9 cellular contexts compared by ENCODE assay signal in the genomic region with DNA sequence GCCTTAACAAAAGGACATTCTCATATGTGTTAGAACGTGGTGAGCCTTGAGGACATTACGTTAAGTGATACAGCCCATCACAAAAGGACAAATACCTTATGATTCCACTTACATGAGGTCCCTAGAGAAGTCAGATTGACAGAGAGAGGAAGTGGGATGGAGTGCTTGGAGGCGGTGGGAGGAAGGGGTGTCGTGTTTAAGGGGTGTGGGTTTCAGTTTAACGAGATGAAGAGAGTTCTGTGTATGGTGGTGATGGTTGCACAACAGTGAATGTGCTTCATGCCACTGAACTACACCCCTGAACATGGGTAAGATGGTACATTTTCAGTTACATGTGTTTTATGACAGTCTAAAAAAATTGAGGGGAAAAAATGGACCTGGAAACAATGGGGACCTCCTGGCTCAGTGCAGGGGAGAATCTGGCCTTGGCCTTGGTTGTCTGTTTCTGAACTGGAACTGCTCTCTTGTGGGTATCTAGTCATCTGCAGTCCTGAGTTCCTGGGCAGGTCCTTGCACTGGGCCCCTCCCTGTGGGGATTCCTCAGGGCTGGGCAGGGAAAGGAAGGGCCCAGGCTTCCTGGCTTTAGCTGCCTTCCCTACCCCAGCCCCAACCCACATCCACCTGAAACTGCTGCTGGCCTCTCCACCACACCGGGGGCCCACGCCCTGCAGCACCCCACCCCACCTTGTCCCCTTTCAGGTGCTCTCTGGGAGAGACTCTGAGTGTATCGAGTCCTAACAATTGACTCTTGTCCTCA. TPM values are rescaled to one million over a fixed set of nuclear protein-coding genes. Genes with fewer than 3 reads are reported as not detected.
DNase-seq lines count a peak whose midpoint lies in the region; ATAC-seq, FAIRE-seq and TF ChIP-seq lines count a peak whose summit lies in the region.
"Had no signal": no experiment of that assay in that cellular context is flagged by ENCODE, and none has a peak within 500 bp of the region (broad histone marks: within the 10 kb centered on the region; RNA-seq: fewer than 3 reads in every experiment).

No MANE protein-coding gene starts in this region.

- H3F3A ChIP-seq in PC-9 (ENCODE audit: insufficient read depth, low read depth), result peaks cover 56% of the 10 kb centered on the region

- H3K4me3 ChIP-seq in PC-9, result no peak overlapping the region
- no peak overlapping the region for H3K4me3 ChIP-seq in endocrine pancreas (ENCODE audit: control insufficient read depth, insufficient read depth, low read length)
- H3K4me3 ChIP-seq in skeletal muscle tissue (ENCODE audit: low read length in 3 of 3), result no peak overlapping the region

- peak overlapping the region; percentile 29 for H3K4me2 ChIP-seq in PC-9

- H3K4me1 ChIP-seq in PC-9 (replicated peaks; ENCODE audit: insufficient read depth) (peaks cover 67% of the 10 kb centered on the region), endocrine pancreas (ENCODE audit: control insufficient read depth, insufficient read depth, low read length) (no peaks in the 10 kb centered on the region), skeletal muscle tissue (ENCODE audit: control insufficient read depth in 3 of 3, insufficient read depth in 3 of 3, low read length in 3 of 3) (peaks cover 10 to 29% (median 22%) of the 10 kb centered on the region in 3 donors)

- 0 out of 2 replicates have a peak, but pooled peaks have one; percentile 44 for TF ChIP-seq POLR2A in GM12892 (IDR thresholded peaks at IDR 0.05; ENCODE audit: low read depth, low read length)

- H4K20me1 ChIP-seq in PC-9 (ENCODE audit: insufficient read depth), result no peaks in the 10 kb centered on the region

- no peaks in the 10 kb centered on the region for H3K9me3 ChIP-seq in PC-9 (ENCODE audit: insufficient read depth, low read depth)
- no peaks in the 10 kb centered on the region for H3K9me3 ChIP-seq in endocrine pancreas (ENCODE audit: control insufficient read depth, low read length)
- no peaks in the 10 kb centered on the region for H3K9me3 ChIP-seq in skeletal muscle tissue (ENCODE audit: control insufficient read depth in 3 of 3, low read length in 3 of 3)

- intact Hi-C loops in PC-9 (cut with micrococcal nuclease; ENCODE audit: unreplicated experiment), result no loop called here

- POLR2A ChIA-PET in PC-9 (lab: Charles Lee; ENCODE audit: unreplicated experiment), result interaction anchor here (0.5 kb wide), 1 partner anchor 57 kb away, joined by 14 read pairs; no protein-coding TSS in a partner anchor

- TF ChIP-seq CTCF in PC-9 (conservative IDR thresholded peaks at IDR 0.05) (no peak), omental fat pad (IDR thresholded peaks at IDR 0.05) (no peak)

- peaks cover 5% of the 10 kb centered on the region; the same call in 1 of the 2 replicates for H3K79me2 ChIP-seq in PC-9 (ENCODE audit: low read depth)

- no peaks in the 10 kb centered on the region for H3K27me3 ChIP-seq in PC-9 (ENCODE audit: insufficient read depth, low read depth)
- no peaks in the 10 kb centered on the region for H3K27me3 ChIP-seq in endocrine pancreas (ENCODE audit: control insufficient read depth, insufficient read depth, low read length)
- H3K27me3 ChIP-seq in skeletal muscle tissue (ENCODE audit: control insufficient read depth in 3 of 3, insufficient read depth in 3 of 3, low read length in 3 of 3), result no peaks in the 10 kb centered on the region

- peaks cover 10% of the 10 kb centered on the region; the same call in 1 of the 2 replicates for H3K36me3 ChIP-seq in PC-9 (ENCODE audit: low read depth)
- H3K36me3 ChIP-seq in endocrine pancreas (ENCODE audit: control insufficient read depth, insufficient read depth, low read length), result no peaks in the 10 kb centered on the region
- H3K36me3 ChIP-seq in skeletal muscle tissue (ENCODE audit: control insufficient read depth in 3 of 3, insufficient read depth in 3 of 3, low read length in 3 of 3), result peaks cover 8 to 14% (median 12%) of the 10 kb centered on the region in 3 donors

- CTCF ChIA-PET in PC-9 (lab: Charles Lee), result interaction anchor here (0.6 to 1.0 kb wide), 2 partner anchors 17 to 29 kb away, joined by 3 to 9 read pairs; no protein-coding TSS in a partner anchor

- peak overlapping the region; percentile 88 for H3K27ac ChIP-seq in PC-9
- H3K27ac ChIP-seq in skeletal muscle tissue (ENCODE audit: low read depth, low read length), result peak overlapping the region; percentile 5

- H3K9ac ChIP-seq in endocrine pancreas (ENCODE audit: control insufficient read depth, insufficient read depth, low read length), result peak overlapping the region; percentile 13
- peak overlapping the region in 1 of 3 donors; percentile 14 for H3K9ac ChIP-seq in skeletal muscle tissue (ENCODE audit: low read depth in 1 of 3, low read length in 3 of 3)

- no peak for DNase-seq in GM12892 (ENCODE audit: insufficient read length)
- DNase-seq in PC-9, result peak in 1 of 2 experiments; percentile 83
- no peak for DNase-seq in omental fat pad (ENCODE audit: low spot score)
- no peak for DNase-seq in NCI-H1092 (lab: John Stamatoyannopoulos, UW)
- no peak for DNase-seq in cerebellar nuclear complex (lab: John Stamatoyannopoulos, UW)
- no peak for DNase-seq in AG20443 (ENCODE audit: low spot score)
- DNase-seq: NCI-H1436 had no signal

- ATAC-seq in omental fat pad (ENCODE audit: low FRiP score), result no peak

- BruUV-seq in PC-9 (replicated peaks; lab: Mats Ljungman, UMichigan), result TSS peak; percentile 67

- no peak overlapping the region for H2AFZ ChIP-seq in PC-9

- FAIRE-seq in GM12892 (lab: Jason Lieb, UNC), result peak; percentile 21

- no peaks in the 10 kb centered on the region for H3K9me2 ChIP-seq in PC-9 (ENCODE audit: insufficient read depth)

RNA-seq across cellular contexts. Expression of gene LRRC8A, which starts 17.8 kb away (rescaled TPM):
- 3.0 TPM for polyA plus RNA-seq in GM12892 (2012; ENCODE audit: missing spikeins)
- 90.3 and 95.7 TPM in 2 replicates for total RNA-seq in PC-9 (2021)
- total RNA-seq in skeletal muscle tissue, result 9.9 TPM
- 10 to 100 TPM; 37.8 to 67.1 (median 47.8) TPM for total RNA-seq in omental fat pad

RNA-seq across cellular contexts. Expression of gene KYAT1, which starts 18.0 kb away (rescaled TPM):
- polyA plus RNA-seq in GM12892 (2012; ENCODE audit: missing spikeins), result 9.7 TPM
- 26.1 and 27.6 TPM in 2 replicates for total RNA-seq in PC-9 (2021)
- total RNA-seq in skeletal muscle tissue, result 2.1 TPM
- total RNA-seq in omental fat pad, result 1 to 10 TPM; 2.9 to 9.3 (median 4.1) TPM

RNA-seq across cellular contexts. Expression of gene PHYHD1, which starts 21.0 kb away (rescaled TPM):
- polyA plus RNA-seq in GM12892 (2012; ENCODE audit: missing spikeins), result 1.1 TPM
- total RNA-seq in PC-9 (2021), result 4.2 and 6.3 TPM in 2 replicates
- 17.7 TPM for total RNA-seq in skeletal muscle tissue
- 10 to 100 TPM; 14.4 to 43.8 (median 32.4) TPM for total RNA-seq in omental fat pad

RNA-seq across cellular contexts. Expression of gene DOLK, which starts 47.7 kb away (rescaled TPM):
- 5.0 TPM for polyA plus RNA-seq in GM12892 (2012; ENCODE audit: missing spikeins)
- 18.0 and 19.0 TPM in 2 replicates for total RNA-seq in PC-9 (2021)
- total RNA-seq in skeletal muscle tissue, result 11.5 TPM
- 10 to 100 TPM; 13.3 to 23.2 (median 17.7) TPM for total RNA-seq in omental fat pad

RNA-seq across cellular contexts. Expression of gene NUP188, which starts 47.8 kb away (rescaled TPM):
- 44.5 TPM for polyA plus RNA-seq in GM12892 (2012; ENCODE audit: missing spikeins)
- 59.7 and 90.0 TPM in 2 replicates for total RNA-seq in PC-9 (2021)
- total RNA-seq in skeletal muscle tissue, result 36.5 TPM
- 10 to 100 TPM; 27.2 to 70.6 (median 38.3) TPM for total RNA-seq in omental fat pad
